Comparison of ENCODE assay signal across 11 cellular contexts in the genomic region with DNA sequence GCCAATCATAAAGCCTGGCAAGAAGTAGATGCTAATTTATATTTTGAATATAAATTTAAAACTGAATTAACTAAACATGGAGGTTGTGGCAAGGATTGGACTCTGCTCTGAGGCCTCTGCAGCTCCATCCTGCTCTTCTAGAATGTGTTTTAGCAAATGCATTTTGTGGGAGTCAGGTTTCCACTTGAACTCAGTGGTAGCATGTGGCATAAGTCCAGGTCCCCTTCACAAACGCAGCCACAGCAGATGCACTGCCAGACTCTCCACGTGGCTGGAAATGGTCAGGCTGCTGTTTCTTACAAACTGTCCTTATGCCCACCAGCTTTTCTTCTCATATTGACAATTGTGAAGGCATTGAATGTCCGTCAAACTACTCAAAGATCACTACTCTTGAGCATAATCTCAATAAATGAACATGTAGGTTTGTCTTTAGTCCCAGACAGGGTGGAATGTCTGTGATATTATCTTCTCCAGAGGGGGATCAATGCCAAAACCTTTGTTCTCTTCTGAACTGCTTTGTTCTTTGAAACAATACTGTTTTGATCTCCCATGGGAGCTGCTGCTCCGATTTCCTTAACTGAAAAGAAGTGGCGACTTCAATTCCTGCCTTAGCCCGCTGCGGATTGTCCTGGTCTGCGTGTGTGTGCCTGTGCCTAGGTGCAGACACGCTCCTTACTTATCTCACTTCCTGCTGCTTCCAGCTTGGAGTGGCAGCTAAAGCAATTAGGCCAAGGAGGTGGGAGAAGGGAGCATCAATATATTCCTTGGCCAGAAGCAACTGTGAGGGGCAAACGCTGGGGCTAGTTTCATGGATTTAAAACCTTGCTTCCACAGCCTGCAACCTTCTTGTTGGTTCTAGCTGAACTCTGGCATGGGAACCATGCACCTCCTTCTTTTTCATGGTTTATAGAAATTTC. TPM values are rescaled to one million over a fixed set of nuclear protein-coding genes. Genes with fewer than 3 reads are reported as not detected.
DNase-seq lines count a peak whose midpoint lies in the region; ATAC-seq and TF ChIP-seq lines count a peak whose summit lies in the region.
"Had no signal": no experiment of that assay in that cellular context is flagged by ENCODE, and none has a peak within 500 bp of the region (broad histone marks: within the 10 kb centered on the region; RNA-seq: fewer than 3 reads in every experiment).

No MANE protein-coding gene starts in this region.

- CTCF ChIA-PET in activated CD8-positive, alpha-beta memory T cell treated with anti-CD3 and anti-CD28 coated beads, Interleukin-2, amount 10 ng/mL, durations not matched to agents 7 days and 5 days (lab: Charles Lee), result interaction anchor here (0.8 to 3.6 kb wide), 4 partner anchors 8 to 244 kb away, joined by 3 to 15 read pairs (median 7); no protein-coding TSS in a partner anchor

- H3K27me3 Mint-ChIP-seq in endodermal cell (ENCODE audit: insufficient read depth), result no peaks in the 10 kb centered on the region
- H3K27me3 Mint-ChIP-seq in activated CD8-positive, alpha-beta memory T cell treated with anti-CD3 and anti-CD28 coated beads, Interleukin-2, amount 10 ng/mL, durations not matched to agents 7 days and 5 days, result no peaks in the 10 kb centered on the region
- H3K27me3 Mint-ChIP-seq: natural killer cell treated with Interleukin-12 subunit alpha and Interleukin-12 subunit beta and Interleukin-15 and Interleukin-18, amount 100 ng/mL, for 72 hours had no signal

- peaks cover 5% of the 10 kb centered on the region for H3K36me3 Mint-ChIP-seq in endodermal cell (ENCODE audit: low read depth)
- H3K36me3 Mint-ChIP-seq in activated CD8-positive, alpha-beta memory T cell treated with anti-CD3 and anti-CD28 coated beads, Interleukin-2, amount 10 ng/mL, durations not matched to agents 7 days and 5 days, result no peaks in the 10 kb centered on the region
- H3K36me3 Mint-ChIP-seq: natural killer cell treated with Interleukin-12 subunit alpha and Interleukin-12 subunit beta and Interleukin-15 and Interleukin-18, amount 100 ng/mL, for 72 hours had no signal

- H3K9me3 Mint-ChIP-seq in endodermal cell, result no peaks in the 10 kb centered on the region
- no peaks in the 10 kb centered on the region for H3K9me3 Mint-ChIP-seq in activated CD8-positive, alpha-beta memory T cell treated with anti-CD3 and anti-CD28 coated beads, Interleukin-2, amount 10 ng/mL, durations not matched to agents 7 days and 5 days (ENCODE audit: low read depth)
- H3K9me3 Mint-ChIP-seq: natural killer cell treated with Interleukin-12 subunit alpha and Interleukin-12 subunit beta and Interleukin-15 and Interleukin-18, amount 100 ng/mL, for 72 hours had no signal

- H3K9ac ChIP-seq in endodermal cell (ENCODE audit: extremely low read depth, low read length, poor library complexity, severe bottlenecking), result peak overlapping the region; percentile 12

- H3K27me3 ChIP-seq in endodermal cell (ENCODE audit: control insufficient read depth, insufficient read depth, low read length, poor library complexity, severe bottlenecking) (no peaks in the 10 kb centered on the region), neuron (ENCODE audit: insufficient read depth, low read length) (no peaks in the 10 kb centered on the region), ascending aorta (no peaks in the 10 kb centered on the region), H7 (ENCODE audit: control insufficient read depth, insufficient read depth, low read length) (no peaks in the 10 kb centered on the region)

- H3K36me3 ChIP-seq in endodermal cell (ENCODE audit: control insufficient read depth, insufficient read depth, low read length) (peaks cover 5% of the 10 kb centered on the region), neuron (ENCODE audit: insufficient read depth, low read length) (peaks cover 7% of the 10 kb centered on the region), ascending aorta (peaks cover under 1 to 3% of the 10 kb centered on the region in 2 donors), H7 (replicated peaks; ENCODE audit: control insufficient read depth, insufficient read depth, low read length) (no peaks in the 10 kb centered on the region)

- peak overlapping the region; percentile 11 for H2AFZ ChIP-seq in neuron (ENCODE audit: low read depth, low read length)

- no peak for ATAC-seq in activated CD8-positive, alpha-beta memory T cell treated with anti-CD3 and anti-CD28 coated beads, Interleukin-2, amount 10 ng/mL, durations not matched to agents 7 days and 5 days
- ATAC-seq: activated CD8-positive, alpha-beta T cell treated with anti-CD3 and anti-CD28 coated beads, Interleukin-2, amount 10 ng/mL, durations not matched to agents 7 days and 5 days; natural killer cell treated with Interleukin-12 subunit alpha and Interleukin-12 subunit beta and Interleukin-15 and Interleukin-18, amount 100 ng/mL, for 72 hours had no signal

- H3K4me3 ChIP-seq in endodermal cell (ENCODE audit: low read length) (peak overlapping the region; percentile 71), neuron (ENCODE audit: low read length) (no peak overlapping the region), ascending aorta (no peak overlapping the region), H7 (ENCODE audit: insufficient read depth, low read depth, low read length) (no peak overlapping the region)

- TF ChIP-seq CTCF in endodermal cell (conservative IDR thresholded peaks at IDR 0.05) (no peak), ascending aorta (IDR thresholded peaks at IDR 0.05) (no peak)

- H3K27ac Mint-ChIP-seq in endodermal cell, result peak overlapping the region; percentile 89
- no peak overlapping the region for H3K27ac Mint-ChIP-seq in activated CD8-positive, alpha-beta memory T cell treated with anti-CD3 and anti-CD28 coated beads, Interleukin-2, amount 10 ng/mL, durations not matched to agents 7 days and 5 days
- H3K27ac Mint-ChIP-seq: activated CD8-positive, alpha-beta T cell treated with anti-CD3 and anti-CD28 coated beads, Interleukin-2, amount 10 ng/mL, durations not matched to agents 7 days and 5 days had no signal

- H3K27ac ChIP-seq in endodermal cell (ENCODE audit: low read depth, low read length), result peak overlapping the region; percentile 29
- H3K27ac ChIP-seq in ascending aorta, result no peak overlapping the region
- H3K27ac ChIP-seq: 22Rv1 had no signal

- H3K4me1 ChIP-seq in endodermal cell (ENCODE audit: control insufficient read depth, insufficient read depth, low read length), result peaks cover 18% of the 10 kb centered on the region
- H3K4me1 ChIP-seq in neuron (ENCODE audit: insufficient read depth, low read length), result peaks cover 10% of the 10 kb centered on the region
- no peaks in the 10 kb centered on the region for H3K4me1 ChIP-seq in ascending aorta

- 53 to 84% methylated on average over 2 to 10 of the region's 10 CpGs for whole genome bisulfite sequencing in endodermal cell (ENCODE audit: insufficient coverage in 1 of 2, insufficient read length in 1 of 2), 2 experiments

- intact Hi-C loops in ascending aorta (cut with DNase I), result no loop called here

- H3K9me3 ChIP-seq in endodermal cell (ENCODE audit: control insufficient read depth, low read length) (no peaks in the 10 kb centered on the region), neuron (ENCODE audit: low read length) (no peaks in the 10 kb centered on the region), ascending aorta (no peaks in the 10 kb centered on the region)

- peak overlapping the region; percentile 30 for H3K4me3 Mint-ChIP-seq in endodermal cell
- H3K4me3 Mint-ChIP-seq in activated CD8-positive, alpha-beta memory T cell treated with anti-CD3 and anti-CD28 coated beads, Interleukin-2, amount 10 ng/mL, durations not matched to agents 7 days and 5 days, result no peak overlapping the region
- H3K4me3 Mint-ChIP-seq: activated CD8-positive, alpha-beta T cell treated with anti-CD3 and anti-CD28 coated beads, Interleukin-2, amount 10 ng/mL, durations not matched to agents 7 days and 5 days; natural killer cell treated with Interleukin-12 subunit alpha and Interleukin-12 subunit beta and Interleukin-15 and Interleukin-18, amount 100 ng/mL, for 72 hours had no signal

- H3K4me1 Mint-ChIP-seq in endodermal cell, result peaks cover 23% of the 10 kb centered on the region
- peaks cover under 1% of the 10 kb centered on the region for H3K4me1 Mint-ChIP-seq in activated CD8-positive, alpha-beta memory T cell treated with anti-CD3 and anti-CD28 coated beads, Interleukin-2, amount 10 ng/mL, durations not matched to agents 7 days and 5 days

- DNase-seq in DMS 273 (lab: John Stamatoyannopoulos, UW; ENCODE audit: unreplicated experiment) (peak; percentile 80), DMS 273 treated with DMSO at 0.1 percent for 48 hours (lab: John Stamatoyannopoulos, UW) (no peak), NCI-H2196 treated with DMSO at 0.1 percent for 48 hours (lab: John Stamatoyannopoulos, UW; ENCODE audit: unreplicated experiment) (peak; percentile 68), endodermal cell (peak; percentile 69), ascending aorta (ENCODE audit: low spot score in 2 of 2) (no peak), H7 (no peak)
- no peak for DNase-seq in activated CD8-positive, alpha-beta memory T cell treated with anti-CD3 and anti-CD28 coated beads, Interleukin-2, amount 10 ng/mL, durations not matched to agents 7 days and 5 days
- DNase-seq: activated CD8-positive, alpha-beta T cell treated with anti-CD3 and anti-CD28 coated beads, Interleukin-2, amount 10 ng/mL, durations not matched to agents 7 days and 5 days had no signal

RNA-seq across cellular contexts. Expression of a gene that starts 24.2 kb away (rescaled TPM):
- total RNA-seq in endodermal cell (1,000 to 10,000 TPM in 1 of 2 donors, 100 to 1,000 TPM in 1; 753 to 1,007 TPM), ascending aorta (311 TPM)
- 784 TPM for polyA plus RNA-seq in endodermal cell (2013, experiment 1 of 2)
- polyA plus RNA-seq in endodermal cell (2013, experiment 2 of 2), result 809 TPM
- total RNA-seq in activated CD8-positive, alpha-beta memory T cell treated with anti-CD3 and anti-CD28 coated beads, Interleukin-2, amount 10 ng/mL, durations not matched to agents 7 days and 5 days, result 100 to 1,000 TPM; 579 to 898 TPM
- 768 and 799 TPM in 2 replicates for total RNA-seq in H7 (2014; rRNA removed; shearing (Covaris generic))

RNA-seq across cellular contexts. Expression of a gene that starts 33.4 kb away (rescaled TPM):
- total RNA-seq in endodermal cell, result 10 to 100 TPM; 32.7 to 37.5 TPM
- polyA plus RNA-seq in endodermal cell (2013, experiment 1 of 2), result 37.6 TPM
- polyA plus RNA-seq in endodermal cell (2013, experiment 2 of 2), result 34.5 TPM
- 10 to 100 TPM; 33.9 to 44.6 TPM for total RNA-seq in activated CD8-positive, alpha-beta memory T cell treated with anti-CD3 and anti-CD28 coated beads, Interleukin-2, amount 10 ng/mL, durations not matched to agents 7 days and 5 days
- total RNA-seq in ascending aorta, result 3.1 TPM
- 20.5 and 21.5 TPM in 2 replicates for total RNA-seq in H7 (2014; rRNA removed; shearing (Covaris generic))

Comparison
In these comparisons a context has a peak if more than half of its experiments do, and no peak if none do; other contexts are left out.
1. DNase-seq: peak in DMS 273 (single experiment), NCI-H2196 treated with DMSO at 0.1 percent for 48 hours (single experiment) and endodermal cell (single experiment); none in DMS 273 treated with DMSO at 0.1 percent for 48 hours (single experiment), activated CD8-positive, alpha-beta memory T cell treated with anti-CD3 and anti-CD28 coated beads, Interleukin-2, amount 10 ng/mL, durations not matched to agents 7 days and 5 days (single experiment), ascending aorta (0 of 2) and H7 (single experiment).